18 cellular contexts compared by ENCODE assay signal in genomic region chr9:3028535-3028934, GRCh38.
DNase-seq lines count a peak whose midpoint lies in the region; TF ChIP-seq lines count a peak whose summit lies in the region.
"Had no signal": no experiment of that assay in that cellular context is flagged by ENCODE, and none has a peak within 500 bp of the region (broad histone marks: within the 10 kb centered on the region; RNA-seq: fewer than 3 reads in every experiment).

No MANE protein-coding gene starts in this region.

- peak; percentile 69 for DNase-seq in Daoy (ENCODE audit: low read depth)
- DNase-seq in MG63: peak; percentile 1
- peak; percentile 70 for DNase-seq in astrocyte of the spinal cord (ENCODE audit: low read depth, low spot score)
- peak; percentile 10 for DNase-seq in renal cortical epithelial cell (ENCODE audit: low read depth)
- DNase-seq in nephron progenitor cell: no peak
- no peak for DNase-seq in AG20443 (ENCODE audit: low spot score)
- no peak for DNase-seq in ovary
- DNase-seq: activated CD4-positive, CD25-positive, alpha-beta regulatory T cell; activated naive CD8-positive, alpha-beta T cell treated with anti-CD3 and anti-CD28 coated beads, Interleukin-2, amount 50 U/mL, for 24 hours; glutamatergic neuron; left ventricle myocardium superior; NCI-H187; NCI-H774; stimulated activated CD4-positive, alpha-beta T cell treated with anti-CD3 and anti-CD28 coated beads, Interleukin-1b, Interleukin-23, amount 100 ng/mL, for 48 hours; T-helper 2 cell; trophoblast cell had no signal

- H3K9me3 ChIP-seq in MG63 (no peaks in the 10 kb centered on the region), ovary (no peaks in the 10 kb centered on the region)
- H3K9me3 ChIP-seq: SJSA1 had no signal

- TF ChIP-seq CTCF in astrocyte of the spinal cord (IDR thresholded peaks at IDR 0.05; ENCODE audit: low read depth, low read length) (no peak), nephron progenitor cell (IDR thresholded peaks at IDR 0.05) (no peak), ovary (IDR thresholded peaks at IDR 0.05) (no peak)

- no peak overlapping the region for H3K27ac Mint-ChIP-seq in nephron progenitor cell
- H3K27ac Mint-ChIP-seq: activated naive CD8-positive, alpha-beta T cell treated with anti-CD3 and anti-CD28 coated beads, Interleukin-2, amount 50 U/mL, for 24 hours; stimulated activated naive CD8-positive, alpha-beta T cell treated with anti-CD3 and anti-CD28 coated beads, Interleukin-15, Interleukin-2, amounts not matched to agents 100 ng/mL and 50 ng/mL, for 24 hours had no signal

- no peaks in the 10 kb centered on the region for H3K9me3 Mint-ChIP-seq in nephron progenitor cell
- H3K9me3 Mint-ChIP-seq: activated naive CD8-positive, alpha-beta T cell treated with anti-CD3 and anti-CD28 coated beads, Interleukin-2, amount 50 U/mL, for 24 hours; stimulated activated naive CD8-positive, alpha-beta T cell treated with anti-CD3 and anti-CD28 coated beads, Interleukin-15, Interleukin-2, amounts not matched to agents 100 ng/mL and 50 ng/mL, for 24 hours had no signal

- no peaks in the 10 kb centered on the region for H3K36me3 Mint-ChIP-seq in nephron progenitor cell (ENCODE audit: low read depth)

- TF ChIP-seq POLR2A in ovary (IDR thresholded peaks at IDR 0.05): no peak

- no peak overlapping the region for H3K27ac ChIP-seq in ovary
- H3K27ac ChIP-seq: SJSA1 had no signal

- TF ChIP-seq EP300 in ovary (IDR thresholded peaks at IDR 0.05): no peak

- H3K4me3 Mint-ChIP-seq in nephron progenitor cell: no peak overlapping the region
- H3K4me3 Mint-ChIP-seq: activated naive CD8-positive, alpha-beta T cell treated with anti-CD3 and anti-CD28 coated beads, Interleukin-2, amount 50 U/mL, for 24 hours; stimulated activated naive CD8-positive, alpha-beta T cell treated with anti-CD3 and anti-CD28 coated beads, Interleukin-15, Interleukin-2, amounts not matched to agents 100 ng/mL and 50 ng/mL, for 24 hours had no signal

- intact Hi-C loops in ovary (cut with DNase I): no loop called here

- in situ Hi-C loops in astrocyte of the spinal cord (cut with HindIII; ENCODE audit: low sequenced_read_pairs): no loop called here

- peaks cover 6% of the 10 kb centered on the region for H3K4me1 Mint-ChIP-seq in nephron progenitor cell
- H3K4me1 Mint-ChIP-seq: activated naive CD8-positive, alpha-beta T cell treated with anti-CD3 and anti-CD28 coated beads, Interleukin-2, amount 50 U/mL, for 24 hours had no signal

- no peaks in the 10 kb centered on the region for H3K4me1 ChIP-seq in ovary (ENCODE audit: insufficient read depth)
- H3K4me1 ChIP-seq: SJSA1 had no signal

- H3K36me3 ChIP-seq in MG63 (no peaks in the 10 kb centered on the region), ovary (no peaks in the 10 kb centered on the region)
- H3K36me3 ChIP-seq: SJSA1 had no signal

- 26 to 30% (median 29%) methylated on average over 4 of the region's 4 CpGs for WGBS in ovary, 3 donors

- no peaks in the 10 kb centered on the region for H3K27me3 ChIP-seq in MG63
- no peaks in the 10 kb centered on the region for H3K27me3 ChIP-seq in ovary
- H3K27me3 ChIP-seq: SJSA1 had no signal

- H3K4me3 ChIP-seq in MG63 (no peak overlapping the region), astrocyte of the spinal cord (ENCODE audit: low read depth, low read length) (no peak overlapping the region), ovary (no peak overlapping the region)
- H3K4me3 ChIP-seq: SJSA1 had no signal

- H3K27me3 Mint-ChIP-seq in nephron progenitor cell (ENCODE audit: low read depth, poor library complexity): peaks cover 8% of the 10 kb centered on the region

Comparison
In these comparisons a context has a peak if more than half of its experiments do, and no peak if none do; other contexts are left out.
1. DNase-seq: peak in Daoy (single experiment), MG63 (single experiment), astrocyte of the spinal cord (single experiment) and renal cortical epithelial cell (single experiment); none in nephron progenitor cell (single experiment), AG20443 (single experiment) and ovary (0 of 5).